Comparison of ENCODE assay signal across 18 cellular contexts in the genomic region with DNA sequence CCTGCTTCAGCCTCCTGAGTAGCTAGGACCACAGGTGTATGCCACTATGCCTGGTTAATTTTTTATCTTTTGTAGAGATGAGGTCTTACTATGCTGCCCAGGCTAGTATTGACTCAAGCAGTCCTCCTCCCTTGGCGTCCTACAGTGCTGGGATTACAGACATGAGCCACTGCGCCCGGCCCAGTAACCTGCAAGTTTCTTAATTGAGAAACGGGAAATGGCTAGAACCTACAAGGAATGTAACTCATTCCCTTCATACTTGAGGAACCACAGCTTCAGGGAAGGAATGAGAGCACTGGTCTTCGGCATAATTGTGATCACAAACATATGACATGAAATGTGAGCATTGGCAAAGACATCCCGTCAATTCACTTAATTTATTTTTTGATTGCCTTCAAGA.
DNase-seq lines count a peak whose midpoint lies in the region; ATAC-seq, FAIRE-seq and TF ChIP-seq lines count a peak whose summit lies in the region.
"Had no signal": no experiment of that assay in that cellular context is flagged by ENCODE, and none has a peak within 500 bp of the region (broad histone marks: within the 10 kb centered on the region; RNA-seq: fewer than 3 reads in every experiment).

No MANE protein-coding gene starts in this region.

- H3K36me3 ChIP-seq in hepatocyte (replicated peaks; ENCODE audit: insufficient read depth, low read depth) = no peaks in the 10 kb centered on the region
- H3K36me3 ChIP-seq in small intestine (ENCODE audit: control insufficient read depth in 2 of 2, insufficient read depth in 2 of 2, low read length in 2 of 2) = no peaks in the 10 kb centered on the region
- no peaks in the 10 kb centered on the region for H3K36me3 ChIP-seq in gastroesophageal sphincter
- H3K36me3 ChIP-seq: esophagus muscularis mucosa had no signal

- TF ChIP-seq CTCF in hepatocyte (IDR thresholded peaks at IDR 0.05; ENCODE audit: poor library complexity) (no peak), gastroesophageal sphincter (IDR thresholded peaks at IDR 0.05) (no peak)

- no peaks in the 10 kb centered on the region for H3K36me3 Mint-ChIP-seq in T-helper 17 cell (ENCODE audit: low read depth)
- H3K36me3 Mint-ChIP-seq: naive B cell had no signal

- H3K79me2 ChIP-seq in hepatocyte = no peaks in the 10 kb centered on the region

- H3K4me3 ChIP-seq in hepatocyte (no peak overlapping the region), small intestine (ENCODE audit: low read depth in 1 of 2, low read length in 2 of 2) (no peak overlapping the region), gastroesophageal sphincter (no peak overlapping the region)
- H3K4me3 ChIP-seq: esophagus muscularis mucosa had no signal

- no peak overlapping the region for H3K4me3 Mint-ChIP-seq in T-helper 17 cell
- H3K4me3 Mint-ChIP-seq: activated CD8-positive, alpha-beta T cell treated with anti-CD3 and anti-CD28 coated beads for 36 hours; naive B cell had no signal

- peaks cover 2% of the 10 kb centered on the region for H3K4me1 Mint-ChIP-seq in T-helper 17 cell
- H3K4me1 Mint-ChIP-seq: naive B cell had no signal

- DNase-seq in GM04504 (ENCODE audit: low read depth) (peak; percentile 58), amniotic stem cell (lab: John Stamatoyannopoulos, UW) (peak; percentile 37), hepatocyte (ENCODE audit: low spot score) (no peak), small intestine (no peak), T-helper 17 cell (no peak), NCI-H2171 (lab: John Stamatoyannopoulos, UW) (no peak), KG1 (lab: John Stamatoyannopoulos, UW) (no peak)
- DNase-seq: activated CD8-positive, alpha-beta T cell treated with anti-CD3 and anti-CD28 coated beads for 36 hours; activated gamma-delta T cell treated with Interleukin-2 at 50 U/mL for 16 hours; C1 segment of cervical spinal cord; naive B cell; NCI-H2029 treated with DMSO at 0.1 percent for 48 hours; SHP77; stimulated activated CD4-positive, alpha-beta T cell treated with anti-CD3 and anti-CD28 coated beads, Interleukin-4, amount 100 ng/mL, for 1 hour had no signal

- H4K20me1 ChIP-seq in hepatocyte (ENCODE audit: insufficient read depth, poor library complexity, severe bottlenecking) = no peaks in the 10 kb centered on the region

- H3K27me3 Mint-ChIP-seq in T-helper 17 cell = peaks cover 34% of the 10 kb centered on the region
- H3K27me3 Mint-ChIP-seq: activated CD8-positive, alpha-beta T cell treated with anti-CD3 and anti-CD28 coated beads for 36 hours; naive B cell had no signal

- no peak for TF ChIP-seq EP300 in gastroesophageal sphincter (IDR thresholded peaks at IDR 0.05)

- 58% methylated on average over 6 of the region's 6 CpGs for WGBS in hepatocyte (ENCODE audit: low lambda C conversion rate, missing lambda C conversion rate)
- WGBS in small intestine, 3 donors = 17 to 69% (median 46%) methylated on average over 6 of the region's 6 CpGs
- WGBS in gastroesophageal sphincter (ENCODE audit: low coverage in 1 of 2), 2 donors = 85 to 100% methylated on average over 2 to 3 of the region's 6 CpGs

- H2AFZ ChIP-seq in hepatocyte = peak overlapping the region; percentile 37

- peak overlapping the region; percentile 69 for H3K27ac ChIP-seq in hepatocyte
- H3K27ac ChIP-seq in small intestine (ENCODE audit: low read depth in 1 of 2, low read length in 1 of 2) = peak overlapping the region; percentile 63 to 76
- no peak overlapping the region for H3K27ac ChIP-seq in gastroesophageal sphincter
- H3K27ac ChIP-seq: esophagus muscularis mucosa had no signal

- peak overlapping the region; percentile 25 for H3K4me2 ChIP-seq in hepatocyte

- no peaks in the 10 kb centered on the region for H3K9me2 ChIP-seq in hepatocyte (replicated peaks; ENCODE audit: insufficient read depth)

- TF ChIP-seq POLR2A in gastroesophageal sphincter (IDR thresholded peaks at IDR 0.05) = no peak

- FAIRE-seq in small intestine (lab: Jason Lieb, UNC) = no peak
- FAIRE-seq: TTC549, urothelium cell line had no signal

- ATAC-seq in gastroesophageal sphincter (no peak), T-helper 17 cell (no peak)
- ATAC-seq: activated CD8-positive, alpha-beta T cell treated with anti-CD3 and anti-CD28 coated beads for 36 hours had no signal

- no peaks in the 10 kb centered on the region for H3K27me3 ChIP-seq in hepatocyte
- no peaks in the 10 kb centered on the region for H3K27me3 ChIP-seq in small intestine (ENCODE audit: control insufficient read depth in 2 of 2, insufficient read depth in 2 of 2, low read length in 2 of 2)
- no peaks in the 10 kb centered on the region for H3K27me3 ChIP-seq in gastroesophageal sphincter
- H3K27me3 ChIP-seq: esophagus muscularis mucosa had no signal

- no peak overlapping the region for H3K27ac Mint-ChIP-seq in T-helper 17 cell
- H3K27ac Mint-ChIP-seq: activated CD8-positive, alpha-beta T cell treated with anti-CD3 and anti-CD28 coated beads for 36 hours; naive B cell had no signal

- H3K9me3 ChIP-seq in hepatocyte (ENCODE audit: low read depth) = no peaks in the 10 kb centered on the region
- no peaks in the 10 kb centered on the region for H3K9me3 ChIP-seq in small intestine (ENCODE audit: control insufficient read depth, low read depth)
- H3K9me3 ChIP-seq in gastroesophageal sphincter = no peaks in the 10 kb centered on the region
- H3K9me3 ChIP-seq in T-helper 17 cell (ENCODE audit: control insufficient read depth, low read length, poor library complexity, severe bottlenecking) = no peaks in the 10 kb centered on the region
- H3K9me3 ChIP-seq: esophagus muscularis mucosa had no signal

- H3K4me1 ChIP-seq in hepatocyte (ENCODE audit: insufficient read depth) = peaks cover 26% of the 10 kb centered on the region
- H3K4me1 ChIP-seq in small intestine (ENCODE audit: control insufficient read depth in 2 of 2, insufficient read depth in 1 of 2, low read depth in 1 of 2, low read length in 1 of 2) = peaks cover 0 to 2% of the 10 kb centered on the region in 2 donors
- H3K4me1 ChIP-seq in gastroesophageal sphincter = no peaks in the 10 kb centered on the region
- H3K4me1 ChIP-seq: esophagus muscularis mucosa had no signal

Comparison
In these comparisons a context has a peak if more than half of its experiments do, and no peak if none do; other contexts are left out.
1. DNase-seq: peak in GM04504 (single experiment) and amniotic stem cell (single experiment); none in hepatocyte (single experiment), small intestine (single experiment), T-helper 17 cell (0 of 3), NCI-H2171 (single experiment) and KG1 (single experiment).
2. H3K27ac ChIP-seq: peak in hepatocyte (single experiment) and small intestine (2 of 2); none in gastroesophageal sphincter (0 of 4).